Comparison of ENCODE assay signal across 7 cellular contexts in the genomic region with DNA sequence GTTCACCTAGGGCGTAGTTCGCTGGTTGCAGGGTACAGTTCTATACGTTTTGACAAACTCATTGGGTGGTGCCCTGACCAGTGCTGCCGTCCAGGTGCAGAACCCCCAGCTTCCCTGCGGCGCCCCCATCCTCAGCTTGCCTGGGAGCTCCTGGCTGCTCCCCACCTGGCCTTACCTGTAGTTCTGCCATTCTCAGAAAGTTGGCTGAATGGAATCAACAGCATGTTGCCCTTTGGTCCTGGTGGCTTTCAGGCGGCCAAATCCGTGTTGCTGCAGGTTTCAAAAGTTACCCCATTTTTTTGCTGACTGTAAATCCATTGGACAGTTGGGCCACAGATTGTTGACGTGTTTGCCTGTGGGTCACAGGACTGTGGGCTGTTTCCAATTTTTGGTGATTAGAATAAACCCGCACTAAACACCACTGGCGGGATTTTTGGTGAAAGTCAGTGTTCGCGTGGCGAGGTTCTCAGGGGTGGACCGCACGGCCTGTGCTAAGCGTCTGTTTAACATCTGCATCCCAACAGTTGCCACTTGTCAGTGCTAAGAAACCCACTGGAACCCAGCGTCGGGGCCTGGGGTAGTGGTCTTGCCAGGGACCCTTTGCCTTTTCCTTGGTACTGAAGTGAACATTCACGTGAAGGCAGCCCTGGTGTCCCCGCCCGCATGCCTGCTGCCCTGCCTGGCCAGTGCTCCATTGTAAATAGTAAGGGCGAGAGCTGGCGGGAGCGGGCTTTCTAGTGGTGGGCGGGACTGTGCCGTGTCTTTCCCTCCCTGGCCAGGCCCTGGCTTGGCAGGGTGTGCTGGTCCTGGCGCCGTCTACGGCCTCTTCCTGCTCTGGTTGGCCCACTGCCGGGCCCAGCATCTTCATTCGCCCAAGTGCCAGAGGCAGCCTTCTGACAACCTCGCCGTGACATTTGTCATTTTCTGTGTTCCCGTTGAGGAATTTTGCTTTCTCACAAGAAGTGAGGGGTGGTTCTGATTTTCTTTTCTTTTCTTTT. TPM values are rescaled to one million over a fixed set of nuclear protein-coding genes. Genes with fewer than 3 reads are reported as not detected.
DNase-seq lines count a peak whose midpoint lies in the region; ATAC-seq, FAIRE-seq and TF ChIP-seq lines count a peak whose summit lies in the region.

No MANE protein-coding gene starts in this region.

- H3K27me3 Mint-ChIP-seq in natural killer cell treated with Interleukin-12 subunit alpha and Interleukin-12 subunit beta and Interleukin-15 and Interleukin-18, amount 100 ng/mL, for 72 hours: no peaks in the 10 kb centered on the region

- H3K27me3 ChIP-seq in Panc1 (ENCODE audit: control insufficient read depth, insufficient read depth, low read length) (no peaks in the 10 kb centered on the region), endothelial cell of umbilical vein (ENCODE audit: control insufficient read depth in 2 of 2, insufficient read depth in 2 of 2, low read length in 2 of 2) (no peaks in the 10 kb centered on the region)

- peaks cover 59% of the 10 kb centered on the region for H3K79me2 ChIP-seq in endothelial cell of umbilical vein (ENCODE audit: control insufficient read depth, insufficient read depth, low read length)

- intact Hi-C loops in Panc1 (cut with micrococcal nuclease; ENCODE audit: unreplicated experiment) (no loop called here), endothelial cell of umbilical vein (cut with micrococcal nuclease) (loop anchor here (1.0 to 5.0 kb wide), 3 partner anchors 19 to 102 kb away; no protein-coding TSS in a partner anchor)

- H2AFZ ChIP-seq in endothelial cell of umbilical vein (ENCODE audit: low read depth, low read length): no peak overlapping the region

- FAIRE-seq in GM12892 (lab: Jason Lieb, UNC): peak; percentile 83
- peak; percentile 89 for FAIRE-seq in endothelial cell of umbilical vein (lab: Jason Lieb, UNC)

- TF ChIP-seq CTCF in Panc1 (IDR thresholded peaks at IDR 0.05): no peak
- no peak for TF ChIP-seq CTCF in endothelial cell of umbilical vein (IDR thresholded peaks at IDR 0.05; ENCODE audit: extremely low read depth in 1 of 2, insufficient read depth in 1 of 2, low read depth in 1 of 2, low read length in 2 of 2)

- H3K9me3 ChIP-seq in Panc1 (ENCODE audit: control insufficient read depth, insufficient read depth, low read depth, low read length) (no peaks in the 10 kb centered on the region), endothelial cell of umbilical vein (replicated peaks; ENCODE audit: control insufficient read depth, insufficient read depth, low read length) (no peaks in the 10 kb centered on the region)

- H3K4me3 Mint-ChIP-seq in natural killer cell treated with Interleukin-12 subunit alpha and Interleukin-12 subunit beta and Interleukin-15 and Interleukin-18, amount 100 ng/mL, for 72 hours: peak overlapping the region; percentile 86

- in situ Hi-C loops in Panc1 (cut with HindIII; ENCODE audit: low pct_unique_long_range_greater_than_20kb, low sequenced_read_pairs): no loop called here

- ATAC-seq in Panc1 (peak; percentile 47), GM21786 (IDR thresholded peaks at IDR 0.05; ENCODE audit: unreplicated experiment) (no peak), HG03457 (IDR thresholded peaks at IDR 0.05; ENCODE audit: unreplicated experiment) (no peak)
- no peak for ATAC-seq in natural killer cell treated with Interleukin-12 subunit alpha and Interleukin-12 subunit beta and Interleukin-15 and Interleukin-18, amount 100 ng/mL, for 72 hours

- no peaks in the 10 kb centered on the region for H3K36me3 Mint-ChIP-seq in natural killer cell treated with Interleukin-12 subunit alpha and Interleukin-12 subunit beta and Interleukin-15 and Interleukin-18, amount 100 ng/mL, for 72 hours

- H3K4me1 Mint-ChIP-seq in natural killer cell treated with Interleukin-12 subunit alpha and Interleukin-12 subunit beta and Interleukin-15 and Interleukin-18, amount 100 ng/mL, for 72 hours (ENCODE audit: low read depth in 2 of 2): peaks cover 51 to 55% of the 10 kb centered on the region in 2 donors

- H3K4me2 ChIP-seq in endothelial cell of umbilical vein (ENCODE audit: insufficient read depth, low read length): peak overlapping the region; percentile 23

- CTCF ChIA-PET in Panc1 (lab: Charles Lee) (no interaction called here), endothelial cell of umbilical vein (lab: Charles Lee) (interaction anchor here (0.5 to 1.3 kb wide), 2 partner anchors 11 to 18 kb away, joined by 3 to 7 read pairs; no protein-coding TSS in a partner anchor)

- DNase-seq in GM12892 (ENCODE audit: insufficient read length) (no peak), Panc1 (ENCODE audit: low read depth, low spot score) (no peak), endothelial cell of umbilical vein (ENCODE audit: low read depth, low spot score) (peak; percentile 82), DMS53 (lab: John Stamatoyannopoulos, UW) (no peak)
- no peak for DNase-seq in natural killer cell treated with Interleukin-12 subunit alpha and Interleukin-12 subunit beta and Interleukin-15 and Interleukin-18, amount 100 ng/mL, for 72 hours (ENCODE audit: low spot score)

- TF ChIP-seq POLR2A in GM12892 (IDR thresholded peaks at IDR 0.05; ENCODE audit: low read depth, low read length) (no peak; the same call in 1 of the 2 replicates), endothelial cell of umbilical vein (IDR thresholded peaks at IDR 0.05; ENCODE audit: low read depth, low read length) (no peak)

- H3K4me3 ChIP-seq in Panc1 (ENCODE audit: low read depth in 2 of 2, low read length in 2 of 2): peak overlapping the region; percentile 7 to 23; a peak in 3 of 4 replicates
- no peak overlapping the region for H3K4me3 ChIP-seq in endothelial cell of umbilical vein (replicated peaks in 1 of 3; ENCODE audit: insufficient read depth in 1 of 3, low read depth in 1 of 3, low read length in 3 of 3)

- no peaks in the 10 kb centered on the region for H3K9me3 Mint-ChIP-seq in natural killer cell treated with Interleukin-12 subunit alpha and Interleukin-12 subunit beta and Interleukin-15 and Interleukin-18, amount 100 ng/mL, for 72 hours

- no peaks in the 10 kb centered on the region for H4K20me1 ChIP-seq in endothelial cell of umbilical vein (replicated peaks; ENCODE audit: control insufficient read depth, extremely low read depth, insufficient read depth, low read length)

- H3K9me1 ChIP-seq in endothelial cell of umbilical vein (replicated peaks; ENCODE audit: control insufficient read depth, extremely low read depth, insufficient read depth, low read length): no peaks in the 10 kb centered on the region

- peak overlapping the region; percentile 88 for H3K27ac ChIP-seq in Panc1 (ENCODE audit: low read length)
- peak overlapping the region; percentile 85 for H3K27ac ChIP-seq in endothelial cell of umbilical vein (ENCODE audit: insufficient read depth, low read depth, low read length)

- peak overlapping the region; percentile 97 to 99 for H3K27ac Mint-ChIP-seq in natural killer cell treated with Interleukin-12 subunit alpha and Interleukin-12 subunit beta and Interleukin-15 and Interleukin-18, amount 100 ng/mL, for 72 hours

- POLR2A ChIA-PET in Panc1 (lab: Charles Lee): no interaction called here
- POLR2A ChIA-PET in endothelial cell of umbilical vein (lab: Charles Lee): no interaction called here

- BruUV-seq in Panc1 (replicated peaks; lab: Mats Ljungman, UMichigan) (no TSS peak), endothelial cell of umbilical vein (replicated peaks; lab: Mats Ljungman, UMichigan) (no TSS peak)

- H3K9ac ChIP-seq in endothelial cell of umbilical vein (replicated peaks; ENCODE audit: extremely low read depth, insufficient read depth, low read length): peak overlapping the region; percentile 17

- peaks cover 6% of the 10 kb centered on the region; the same call in 1 of the 2 replicates for H3K36me3 ChIP-seq in Panc1 (ENCODE audit: control insufficient read depth, insufficient read depth, low read length)
- no peaks in the 10 kb centered on the region for H3K36me3 ChIP-seq in endothelial cell of umbilical vein (ENCODE audit: control insufficient read depth in 2 of 2, extremely low read depth in 1 of 2, insufficient read depth in 2 of 2, low read length in 2 of 2)

- dilution Hi-C loops in endothelial cell of umbilical vein (cut with MboI; ENCODE audit: extremely low pct_ligation_motif_present, low sequenced_read_pairs): no loop called here

- H3K4me1 ChIP-seq in Panc1 (ENCODE audit: control insufficient read depth, insufficient read depth, low read length) (peaks cover 50% of the 10 kb centered on the region), endothelial cell of umbilical vein (ENCODE audit: control insufficient read depth, extremely low read depth, insufficient read depth, low read length) (peaks cover 39% of the 10 kb centered on the region)

TF ChIP-seq in endothelial cell of umbilical vein, 7 proteins besides CTCF, POLR2A, EP300 and RAD21 (continues in another document):
- no peak for TF ChIP-seq JUN (IDR thresholded peaks at IDR 0.05; ENCODE audit: borderline replicate concordance, insufficient read depth, insufficient read length, low read depth)

RNA-seq across cellular contexts. Expression of a gene that starts 3.3 kb away (rescaled TPM):
- 12.6 TPM for polyA plus RNA-seq in GM12892 (2012; ENCODE audit: missing spikeins)
- total RNA-seq in Panc1 (2021; ENCODE audit: unreplicated experiment) (27.3 TPM), endothelial cell of umbilical vein (42.0 and 47.0 TPM in 2 replicates)
- polyA plus RNA-seq in Panc1 (2012; ENCODE audit: insufficient read length): 19.6 TPM
- 7.6 and 7.7 TPM in 2 replicates for polyA plus RNA-seq in endothelial cell of umbilical vein
- 7.6 and 10.4 TPM in 2 replicates for polyA plus RNA-seq in endothelial cell of umbilical vein (2011; cell fraction: cytosol; rRNA removed)
- polyA plus RNA-seq in endothelial cell of umbilical vein (2011; cell fraction: nucleus; rRNA removed): 26.7 and 38.7 TPM in 2 replicates
- polyA plus RNA-seq in endothelial cell of umbilical vein (2012): 13.3 and 14.5 TPM in 2 replicates
- 16.2 and 36.6 TPM in 2 replicates for polyA minus RNA-seq in endothelial cell of umbilical vein
- 18.9 TPM for polyA minus RNA-seq in endothelial cell of umbilical vein (2011; cell fraction: cytosol; rRNA and poly(A)+ RNA removed)
- polyA minus RNA-seq in endothelial cell of umbilical vein (2011; cell fraction: nucleus; rRNA and poly(A)+ RNA removed): 23.1 and 29.1 TPM in 2 replicates
- 100 to 1,000 TPM; 108 to 190 TPM for total RNA-seq in natural killer cell treated with Interleukin-12 subunit alpha and Interleukin-12 subunit beta and Interleukin-15 and Interleukin-18, amount 100 ng/mL, for 72 hours

RNA-seq across cellular contexts. Expression of a gene that starts 15.7 kb away (rescaled TPM):
- polyA plus RNA-seq in GM12892 (2012; ENCODE audit: missing spikeins): 41.7 TPM
- total RNA-seq in Panc1 (2021; ENCODE audit: unreplicated experiment) (167 TPM), endothelial cell of umbilical vein (137 and 143 TPM in 2 replicates)
- 172 TPM for polyA plus RNA-seq in Panc1 (2012; ENCODE audit: insufficient read length)
- 123 and 130 TPM in 2 replicates for polyA plus RNA-seq in endothelial cell of umbilical vein
- 123 and 130 TPM in 2 replicates for polyA plus RNA-seq in endothelial cell of umbilical vein (2011; cell fraction: cytosol; rRNA removed)
- polyA plus RNA-seq in endothelial cell of umbilical vein (2011; cell fraction: nucleus; rRNA removed): 207 and 256 TPM in 2 replicates
- 148 and 165 TPM in 2 replicates for polyA plus RNA-seq in endothelial cell of umbilical vein (2012)
- polyA minus RNA-seq in endothelial cell of umbilical vein: 186 and 190 TPM in 2 replicates
- 36.4 TPM for polyA minus RNA-seq in endothelial cell of umbilical vein (2011; cell fraction: cytosol; rRNA and poly(A)+ RNA removed)
- polyA minus RNA-seq in endothelial cell of umbilical vein (2011; cell fraction: nucleus; rRNA and poly(A)+ RNA removed): 78.8 and 90.3 TPM in 2 replicates
- 100 to 1,000 TPM; 126 to 191 TPM for total RNA-seq in natural killer cell treated with Interleukin-12 subunit alpha and Interleukin-12 subunit beta and Interleukin-15 and Interleukin-18, amount 100 ng/mL, for 72 hours

Comparison
In these comparisons a context has a peak if more than half of its experiments do, and no peak if none do; other contexts are left out.
1. H3K4me3 ChIP-seq: peak in Panc1 (2 of 2); none in endothelial cell of umbilical vein (0 of 3).